25 cellular contexts compared by ENCODE assay signal in the genomic region with DNA sequence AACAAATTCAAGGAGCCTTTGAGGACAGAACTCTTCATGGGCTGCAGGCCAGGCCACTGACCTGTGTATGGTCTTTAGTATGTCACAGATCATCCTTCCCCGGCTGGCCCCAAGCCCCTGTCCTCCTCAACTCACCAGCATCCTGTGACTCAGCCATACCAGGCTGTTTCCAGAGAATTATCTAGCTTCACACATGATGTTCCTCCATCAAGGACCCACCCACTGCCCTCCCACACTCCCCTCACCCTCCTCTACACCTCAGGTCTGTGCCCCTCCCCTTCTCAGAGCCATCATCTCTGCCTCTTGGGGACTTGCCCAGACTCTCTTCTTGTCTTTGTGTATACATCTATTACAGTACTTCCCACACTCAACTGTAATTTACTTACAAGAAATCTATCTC. TPM values are rescaled to one million over a fixed set of nuclear protein-coding genes. Genes with fewer than 3 reads are reported as not detected.
A peak's percentile ranks its signal among the peaks of the same experiment; 100 is the strongest.
DNase-seq lines count a peak whose midpoint lies in the region; ATAC-seq and TF ChIP-seq lines count a peak whose summit lies in the region.
"Had no signal": no experiment of that assay in that cellular context is flagged by ENCODE, and none has a peak within 500 bp of the region (broad histone marks: within the 10 kb centered on the region; RNA-seq: fewer than 3 reads in every experiment).

No MANE protein-coding gene starts in this region.

- DNase-seq in NCI-H1105 treated with DMSO at 0.1 percent for 48 hours (lab: John Stamatoyannopoulos, UW) = peak; percentile 19
- no peak for DNase-seq in NCI-H1105 (lab: John Stamatoyannopoulos, UW)
- peak; percentile 24 for DNase-seq in A172 (ENCODE audit: low spot score)
- peak; percentile 48 for DNase-seq in endodermal cell
- DNase-seq in stimulated activated CD4-positive, alpha-beta T cell treated with anti-CD3 and anti-CD28 coated beads, Interleukin-4, amount 100 ng/mL, for 24 hours = peak; percentile 30
- no peak for DNase-seq in WTC11 (ENCODE audit: low spot score)
- no peak for DNase-seq in effector memory CD4-positive, alpha-beta T cell
- DNase-seq: Calu3, HFFc6, hippocampal formation, KBM-7, kidney, naive B cell, NCI-H2029, ovary, substantia nigra, SW 1271 had no signal

- H3K36me3 Mint-ChIP-seq in endodermal cell (ENCODE audit: low read depth) (no peaks in the 10 kb centered on the region), WTC11 (no peaks in the 10 kb centered on the region)
- H3K36me3 Mint-ChIP-seq: naive B cell had no signal

- WGBS in endodermal cell (ENCODE audit: insufficient coverage in 1 of 2, insufficient read length in 1 of 2), 2 experiments = 88 to 100% methylated on average over 1 of the region's 1 CpG

- POLR2A ChIA-PET in WTC11 (lab: Charles Lee) = no interaction called here

- H3K36me3 ChIP-seq in endodermal cell (ENCODE audit: control insufficient read depth, insufficient read depth, low read length) = no peaks in the 10 kb centered on the region
- no peaks in the 10 kb centered on the region for H3K36me3 ChIP-seq in effector memory CD4-positive, alpha-beta T cell (ENCODE audit: control insufficient read depth, insufficient read depth, low read length)
- H3K36me3 ChIP-seq: ovary had no signal

- no peaks in the 10 kb centered on the region for H3K4me1 ChIP-seq in endodermal cell (ENCODE audit: control insufficient read depth, insufficient read depth, low read length)
- H3K4me1 ChIP-seq in effector memory CD4-positive, alpha-beta T cell (ENCODE audit: control insufficient read depth, insufficient read depth, low read length, poor library complexity, severe bottlenecking) = no peaks in the 10 kb centered on the region

- CTCF ChIA-PET in WTC11 (lab: Charles Lee) = no interaction called here

- H3K9ac ChIP-seq in endodermal cell (ENCODE audit: extremely low read depth, low read length, poor library complexity, severe bottlenecking) = no peak overlapping the region

- TF ChIP-seq CTCF in endodermal cell (conservative IDR thresholded peaks at IDR 0.05) (no peak), WTC11 (IDR thresholded peaks at IDR 0.05) (no peak)

- H3K4me1 Mint-ChIP-seq in endodermal cell = no peaks in the 10 kb centered on the region
- H3K4me1 Mint-ChIP-seq in WTC11 = no peaks in the 10 kb centered on the region
- H3K4me1 Mint-ChIP-seq: B cell, naive B cell had no signal

- H3K27me3 Mint-ChIP-seq in endodermal cell (ENCODE audit: insufficient read depth) (peaks cover 11% of the 10 kb centered on the region), WTC11 (ENCODE audit: low read depth) (no peaks in the 10 kb centered on the region)

- H3K9me3 Mint-ChIP-seq in endodermal cell = no peaks in the 10 kb centered on the region
- H3K9me3 Mint-ChIP-seq in WTC11 = no peaks in the 10 kb centered on the region
- H3K9me3 Mint-ChIP-seq: activated naive CD4-positive, alpha-beta T cell treated with anti-CD3 and anti-CD28 coated beads, Interleukin-2, amount 50 U/mL, for 72 hours; HFFc6 had no signal

- no peak overlapping the region for H3K27ac ChIP-seq in endodermal cell (ENCODE audit: low read depth, low read length)
- no peak overlapping the region for H3K27ac ChIP-seq in effector memory CD4-positive, alpha-beta T cell (ENCODE audit: insufficient read depth, low read length, poor library complexity, severe bottlenecking)
- H3K27ac ChIP-seq: 22Rv1, ovary, RWPE1 had no signal

- H3K4me3 ChIP-seq in endodermal cell (ENCODE audit: low read length) = no peak overlapping the region
- no peak overlapping the region for H3K4me3 ChIP-seq in effector memory CD4-positive, alpha-beta T cell (ENCODE audit: insufficient read depth, low read depth, low read length, poor library complexity, severe bottlenecking)
- H3K4me3 ChIP-seq: ovary had no signal

- ATAC-seq in WTC11 (no peak), GM19035 (IDR thresholded peaks at IDR 0.05; ENCODE audit: unreplicated experiment) (no peak)
- ATAC-seq: sciatic nerve had no signal

- H3K9me3 ChIP-seq in endodermal cell (ENCODE audit: control insufficient read depth, low read length) = no peaks in the 10 kb centered on the region
- H3K9me3 ChIP-seq in effector memory CD4-positive, alpha-beta T cell (ENCODE audit: control insufficient read depth, low read length) = no peaks in the 10 kb centered on the region
- H3K9me3 ChIP-seq: ovary had no signal

- H3K27ac Mint-ChIP-seq in endodermal cell = no peak overlapping the region
- no peak overlapping the region for H3K27ac Mint-ChIP-seq in WTC11
- H3K27ac Mint-ChIP-seq: activated naive CD4-positive, alpha-beta T cell treated with anti-CD3 and anti-CD28 coated beads, Interleukin-2, amount 50 U/mL, for 72 hours; B cell; HFFc6; naive B cell had no signal

- peaks cover 26% of the 10 kb centered on the region for H3K27me3 ChIP-seq in endodermal cell (ENCODE audit: control insufficient read depth, insufficient read depth, low read length, poor library complexity, severe bottlenecking)
- no peaks in the 10 kb centered on the region for H3K27me3 ChIP-seq in effector memory CD4-positive, alpha-beta T cell (replicated peaks; ENCODE audit: control insufficient read depth, insufficient read depth, low read length, poor library complexity, severe bottlenecking)
- H3K27me3 ChIP-seq: ovary had no signal

- H3K4me3 Mint-ChIP-seq in endodermal cell (no peak overlapping the region), WTC11 (no peak overlapping the region)
- H3K4me3 Mint-ChIP-seq: B cell, HFFc6, naive B cell had no signal

TF ChIP-seq in WTC11, 78 proteins besides CTCF, POLR2A, EP300 and RAD21 (continues in another document):
- TF ChIP-seq, protein P1, sequence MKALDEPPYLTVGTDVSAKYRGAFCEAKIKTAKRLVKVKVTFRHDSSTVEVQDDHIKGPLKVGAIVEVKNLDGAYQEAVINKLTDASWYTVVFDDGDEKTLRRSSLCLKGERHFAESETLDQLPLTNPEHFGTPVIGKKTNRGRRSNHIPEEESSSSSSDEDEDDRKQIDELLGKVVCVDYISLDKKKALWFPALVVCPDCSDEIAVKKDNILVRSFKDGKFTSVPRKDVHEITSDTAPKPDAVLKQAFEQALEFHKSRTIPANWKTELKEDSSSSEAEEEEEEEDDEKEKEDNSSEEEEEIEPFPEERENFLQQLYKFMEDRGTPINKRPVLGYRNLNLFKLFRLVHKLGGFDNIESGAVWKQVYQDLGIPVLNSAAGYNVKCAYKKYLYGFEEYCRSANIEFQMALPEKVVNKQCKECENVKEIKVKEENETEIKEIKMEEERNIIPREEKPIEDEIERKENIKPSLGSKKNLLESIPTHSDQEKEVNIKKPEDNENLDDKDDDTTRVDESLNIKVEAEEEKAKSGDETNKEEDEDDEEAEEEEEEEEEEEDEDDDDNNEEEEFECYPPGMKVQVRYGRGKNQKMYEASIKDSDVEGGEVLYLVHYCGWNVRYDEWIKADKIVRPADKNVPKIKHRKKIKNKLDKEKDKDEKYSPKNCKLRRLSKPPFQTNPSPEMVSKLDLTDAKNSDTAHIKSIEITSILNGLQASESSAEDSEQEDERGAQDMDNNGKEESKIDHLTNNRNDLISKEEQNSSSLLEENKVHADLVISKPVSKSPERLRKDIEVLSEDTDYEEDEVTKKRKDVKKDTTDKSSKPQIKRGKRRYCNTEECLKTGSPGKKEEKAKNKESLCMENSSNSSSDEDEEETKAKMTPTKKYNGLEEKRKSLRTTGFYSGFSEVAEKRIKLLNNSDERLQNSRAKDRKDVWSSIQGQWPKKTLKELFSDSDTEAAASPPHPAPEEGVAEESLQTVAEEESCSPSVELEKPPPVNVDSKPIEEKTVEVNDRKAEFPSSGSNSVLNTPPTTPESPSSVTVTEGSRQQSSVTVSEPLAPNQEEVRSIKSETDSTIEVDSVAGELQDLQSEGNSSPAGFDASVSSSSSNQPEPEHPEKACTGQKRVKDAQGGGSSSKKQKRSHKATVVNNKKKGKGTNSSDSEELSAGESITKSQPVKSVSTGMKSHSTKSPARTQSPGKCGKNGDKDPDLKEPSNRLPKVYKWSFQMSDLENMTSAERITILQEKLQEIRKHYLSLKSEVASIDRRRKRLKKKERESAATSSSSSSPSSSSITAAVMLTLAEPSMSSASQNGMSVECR (CRISPR knock-in tag; IDR thresholded peaks at IDR 0.05; ENCODE audit: borderline replicate concordance) = no peak
- TF ChIP-seq ZNF423 (CRISPR knock-in tag; IDR thresholded peaks at IDR 0.05) (no peak), RORB (CRISPR knock-in tag; IDR thresholded peaks at IDR 0.05) (no peak), NR2C2 (CRISPR knock-in tag; IDR thresholded peaks at IDR 0.05) (no peak)
- TF ChIP-seq, protein P2, sequence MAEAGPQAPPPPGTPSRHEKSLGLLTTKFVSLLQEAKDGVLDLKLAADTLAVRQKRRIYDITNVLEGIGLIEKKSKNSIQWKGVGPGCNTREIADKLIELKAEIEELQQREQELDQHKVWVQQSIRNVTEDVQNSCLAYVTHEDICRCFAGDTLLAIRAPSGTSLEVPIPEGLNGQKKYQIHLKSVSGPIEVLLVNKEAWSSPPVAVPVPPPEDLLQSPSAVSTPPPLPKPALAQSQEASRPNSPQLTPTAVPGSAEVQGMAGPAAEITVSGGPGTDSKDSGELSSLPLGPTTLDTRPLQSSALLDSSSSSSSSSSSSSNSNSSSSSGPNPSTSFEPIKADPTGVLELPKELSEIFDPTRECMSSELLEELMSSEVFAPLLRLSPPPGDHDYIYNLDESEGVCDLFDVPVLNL (CRISPR knock-in tag; IDR thresholded peaks at IDR 0.05; ENCODE audit: borderline replicate concordance, low read depth) = no peak
- TF ChIP-seq, protein P3, sequence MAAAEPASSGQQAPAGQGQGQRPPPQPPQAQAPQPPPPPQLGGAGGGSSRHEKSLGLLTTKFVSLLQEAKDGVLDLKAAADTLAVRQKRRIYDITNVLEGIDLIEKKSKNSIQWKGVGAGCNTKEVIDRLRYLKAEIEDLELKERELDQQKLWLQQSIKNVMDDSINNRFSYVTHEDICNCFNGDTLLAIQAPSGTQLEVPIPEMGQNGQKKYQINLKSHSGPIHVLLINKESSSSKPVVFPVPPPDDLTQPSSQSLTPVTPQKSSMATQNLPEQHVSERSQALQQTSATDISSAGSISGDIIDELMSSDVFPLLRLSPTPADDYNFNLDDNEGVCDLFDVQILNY (CRISPR knock-in tag; IDR thresholded peaks at IDR 0.05) = no peak

RNA-seq across cellular contexts. Expression of a gene that starts 14.7 kb away (rescaled TPM):
- not detected in 2 replicates for total RNA-seq in A172 (2014; rRNA removed; shearing (Covaris generic))
- not detected for total RNA-seq in endodermal cell
- polyA plus RNA-seq in endodermal cell (2013, experiment 1 of 2) = 0.78 TPM
- 0.41 TPM for polyA plus RNA-seq in endodermal cell (2013, experiment 2 of 2)
- total RNA-seq in WTC11 (2021) = not detected in 3 replicates
- total RNA-seq: Calu3, fibroblast of villous mesenchyme, HFFc6, NCI-H460 had no signal

Comparison
In these comparisons a context has a peak if more than half of its experiments do, and no peak if none do; other contexts are left out.
1. DNase-seq: peak in NCI-H1105 treated with DMSO at 0.1 percent for 48 hours (single experiment), A172 (single experiment), endodermal cell (single experiment) and stimulated activated CD4-positive, alpha-beta T cell treated with anti-CD3 and anti-CD28 coated beads, Interleukin-4, amount 100 ng/mL, for 24 hours (single experiment); none in NCI-H1105 (single experiment), WTC11 (single experiment) and effector memory CD4-positive, alpha-beta T cell (0 of 3).